29 cellular contexts compared by ENCODE assay signal in the genomic region with DNA sequence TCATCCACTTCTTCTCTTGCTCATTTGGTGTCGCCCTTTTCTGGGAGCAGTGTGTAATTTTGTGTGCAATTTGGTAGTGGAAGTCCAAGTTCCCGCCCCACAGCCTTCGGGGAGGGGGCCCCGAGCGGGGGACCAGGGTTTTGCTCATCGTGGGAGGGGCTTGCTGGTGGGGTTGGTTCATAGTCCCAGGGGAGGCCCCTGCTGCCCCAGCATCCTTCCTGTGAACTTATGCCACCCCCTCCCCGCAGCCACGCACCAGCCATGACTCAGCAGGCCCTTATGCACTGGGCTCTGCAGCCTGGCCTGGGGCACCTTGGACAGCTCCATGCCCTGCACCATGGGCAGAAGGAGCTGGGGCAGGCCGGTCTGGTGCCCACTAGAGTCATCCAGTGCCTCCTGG.
DNase-seq lines count a peak whose midpoint lies in the region; ATAC-seq and TF ChIP-seq lines count a peak whose summit lies in the region.
"Had no signal": no experiment of that assay in that cellular context is flagged by ENCODE, and none has a peak within 500 bp of the region (broad histone marks: within the 10 kb centered on the region; RNA-seq: fewer than 3 reads in every experiment).

No MANE protein-coding gene starts in this region.

- H3K4me2 ChIP-seq in DND-41 (ENCODE audit: insufficient read depth, low read length) (no peak overlapping the region), neural progenitor cell (no peak overlapping the region)

- no peaks in the 10 kb centered on the region for H3F3A ChIP-seq in neural progenitor cell (ENCODE audit: low read depth)

- H3K9me3 Mint-ChIP-seq in neural progenitor cell, result no peaks in the 10 kb centered on the region
- H3K9me3 Mint-ChIP-seq: activated T-helper 1 cell treated with anti-CD3 and anti-CD28 coated beads, Interleukin-12 subunit alpha, Interleukin-12 subunit beta, Interleukin-2, Interleukin-4 antibody, amounts not matched to agents 30 ng/mL and 10 ng/mL and 1 ng/mL, durations not matched to agents 14 hours and 24 hours and 36 hours; immature natural killer cell; naive B cell had no signal

- intact Hi-C loops in lower leg skin (cut with DNase I; ENCODE audit: low total_unique reads), result no loop called here

- H4K20me1 ChIP-seq in DND-41 (ENCODE audit: insufficient read depth, low read length) (peaks cover 8% of the 10 kb centered on the region; the same call in 1 of the 2 replicates), neural progenitor cell (ENCODE audit: low read depth) (peaks cover 24% of the 10 kb centered on the region)

- H3K4me1 Mint-ChIP-seq in neural progenitor cell, result peaks cover 14% of the 10 kb centered on the region
- H3K4me1 Mint-ChIP-seq: CD4-positive, CD25-positive, alpha-beta regulatory T cell; immature natural killer cell; naive B cell had no signal

- H3K27me3 Mint-ChIP-seq in neural progenitor cell (ENCODE audit: insufficient read depth, low read depth), result no peaks in the 10 kb centered on the region
- H3K27me3 Mint-ChIP-seq: CD4-positive, CD25-positive, alpha-beta regulatory T cell; naive B cell had no signal

- H3K4me1 ChIP-seq in DND-41 (ENCODE audit: insufficient read depth, low read length) (peaks cover 6% of the 10 kb centered on the region; the same call in 1 of the 2 replicates), neural progenitor cell (peaks cover 4% of the 10 kb centered on the region)
- H3K4me1 ChIP-seq: parathyroid adenoma had no signal

- H2AFZ ChIP-seq in DND-41 (ENCODE audit: low read depth, low read length) (no peak overlapping the region), neural progenitor cell (replicated peaks) (no peak overlapping the region)
- H2AFZ ChIP-seq: parathyroid adenoma had no signal

- TF ChIP-seq CTCF in DND-41 (IDR thresholded peaks at IDR 0.05; ENCODE audit: borderline replicate concordance, extremely low read depth, low read length, poor library complexity, severe bottlenecking) (no peak), neural progenitor cell (IDR thresholded peaks at IDR 0.05) (no peak), lower leg skin (IDR thresholded peaks at IDR 0.05) (no peak)

- H3K9ac ChIP-seq in DND-41 (ENCODE audit: low read depth, low read length) (no peak overlapping the region), neural progenitor cell (no peak overlapping the region)
- H3K9ac ChIP-seq: parathyroid adenoma had no signal

- no peak overlapping the region for H3K4me3 Mint-ChIP-seq in neural progenitor cell
- H3K4me3 Mint-ChIP-seq: activated T-helper 1 cell treated with anti-CD3 and anti-CD28 coated beads, Interleukin-12 subunit alpha, Interleukin-12 subunit beta, Interleukin-2, Interleukin-4 antibody, amounts not matched to agents 30 ng/mL and 10 ng/mL and 1 ng/mL, durations not matched to agents 14 hours and 24 hours and 36 hours; CD4-positive, CD25-positive, alpha-beta regulatory T cell; HFFc6; immature natural killer cell had no signal

- no peaks in the 10 kb centered on the region for H3K27me3 ChIP-seq in DND-41 (ENCODE audit: insufficient read depth, low read length, poor library complexity)
- no peaks in the 10 kb centered on the region for H3K27me3 ChIP-seq in neural progenitor cell

- H3K27ac Mint-ChIP-seq in neural progenitor cell, result peak overlapping the region; percentile 21
- H3K27ac Mint-ChIP-seq: activated T-helper 1 cell treated with anti-CD3 and anti-CD28 coated beads, Interleukin-12 subunit alpha, Interleukin-12 subunit beta, Interleukin-2, Interleukin-4 antibody, amounts not matched to agents 30 ng/mL and 10 ng/mL and 1 ng/mL, durations not matched to agents 14 hours and 24 hours and 36 hours; CD4-positive, CD25-positive, alpha-beta regulatory T cell; HFFc6; immature natural killer cell had no signal

- TF ChIP-seq POLR2A in lower leg skin (IDR thresholded peaks at IDR 0.05), result no peak

- no peaks in the 10 kb centered on the region for H3K36me3 ChIP-seq in DND-41 (ENCODE audit: insufficient read depth, low read length)
- no peaks in the 10 kb centered on the region for H3K36me3 ChIP-seq in neural progenitor cell
- H3K36me3 ChIP-seq: thoracic aorta had no signal

- H3K79me2 ChIP-seq in DND-41 (ENCODE audit: insufficient read depth, low read length) (no peaks in the 10 kb centered on the region), neural progenitor cell (ENCODE audit: low read depth) (peaks cover 3% of the 10 kb centered on the region)
- H3K79me2 ChIP-seq: parathyroid adenoma had no signal

- peak; percentile 68 for ATAC-seq in DND-41 (ENCODE audit: insufficient read depth, low read depth)
- ATAC-seq in HG03439 (IDR thresholded peaks at IDR 0.05; ENCODE audit: unreplicated experiment), result no peak

- 42% methylated on average over 9 of the region's 9 CpGs for WGBS in lower leg skin, 2 donors

- no peak overlapping the region for H3K4me3 ChIP-seq in DND-41 (ENCODE audit: low read depth in 1 of 2, low read length in 2 of 2)
- no peak overlapping the region for H3K4me3 ChIP-seq in neural progenitor cell
- no peak overlapping the region for H3K4me3 ChIP-seq in lower leg skin (ENCODE audit: low read depth, poor library complexity, severe bottlenecking)
- H3K4me3 ChIP-seq: SK-N-MC, skin epidermis, thoracic aorta had no signal

- H3K9me3 ChIP-seq in DND-41 (ENCODE audit: insufficient read depth, low read length, severe bottlenecking), result no peaks in the 10 kb centered on the region
- no peaks in the 10 kb centered on the region for H3K9me3 ChIP-seq in neural progenitor cell (ENCODE audit: low read depth)
- H3K9me3 ChIP-seq: thoracic aorta had no signal

- no peak overlapping the region for H3K27ac ChIP-seq in DND-41 (ENCODE audit: low read length)
- no peak overlapping the region for H3K27ac ChIP-seq in neural progenitor cell
- H3K27ac ChIP-seq: parathyroid adenoma, SK-N-MC, thoracic aorta had no signal

- H3K36me3 Mint-ChIP-seq in neural progenitor cell, result no peaks in the 10 kb centered on the region
- H3K36me3 Mint-ChIP-seq: CD4-positive, CD25-positive, alpha-beta regulatory T cell; immature natural killer cell; naive B cell had no signal

- DNase-seq in SIG-M5 treated with dmso at 0.1 percent for 504 hours (lab: John Stamatoyannopoulos, UW; ENCODE audit: unreplicated experiment) (peak; percentile 0), SIG-M5 (lab: John Stamatoyannopoulos, UW) (no peak), DND-41 (peak; percentile 73), NCI-H460 (ENCODE audit: extremely low read depth, low read depth) (peak; percentile 88), neural progenitor cell (ENCODE audit: low spot score) (no peak), lower leg skin (ENCODE audit: low spot score in 2 of 2) (no peak)
- DNase-seq in activated CD8-positive, alpha-beta memory T cell treated with anti-CD3 and anti-CD28 coated beads, Interleukin-2, amount 50 U/mL, for 48 hours, result no peak
- DNase-seq: 8988T; activated CD4-positive, alpha-beta T cell treated with anti-CD3 and anti-CD28 coated beads, Interleukin-2, amount 50 U/mL, for 48 hours; amniotic stem cell; CD4-positive, CD25-positive, alpha-beta regulatory T cell; DMS79; effector CD8-positive, alpha-beta T cell; glutamatergic neuron; HFFc6; immature natural killer cell; mammary epithelial cell; MV-4-11; naive B cell; NCI-H2029; NCI-H526 treated with DMSO at 0.1 percent for 48 hours; OCI-M1; stimulated activated CD4-positive, alpha-beta T cell treated with anti-CD3 and anti-CD28 coated beads, Interleukin-4, amount 100 ng/mL, for 4 hours had no signal

Comparison
In these comparisons a context has a peak if more than half of its experiments do, and no peak if none do; other contexts are left out.
1. DNase-seq: peak in SIG-M5 treated with dmso at 0.1 percent for 504 hours (single experiment), DND-41 (single experiment) and NCI-H460 (single experiment); none in SIG-M5 (single experiment), neural progenitor cell (single experiment), lower leg skin (0 of 2) and activated CD8-positive, alpha-beta memory T cell treated with anti-CD3 and anti-CD28 coated beads, Interleukin-2, amount 50 U/mL, for 48 hours (single experiment).